8 cellular contexts compared by ENCODE assay signal in the genomic region with DNA sequence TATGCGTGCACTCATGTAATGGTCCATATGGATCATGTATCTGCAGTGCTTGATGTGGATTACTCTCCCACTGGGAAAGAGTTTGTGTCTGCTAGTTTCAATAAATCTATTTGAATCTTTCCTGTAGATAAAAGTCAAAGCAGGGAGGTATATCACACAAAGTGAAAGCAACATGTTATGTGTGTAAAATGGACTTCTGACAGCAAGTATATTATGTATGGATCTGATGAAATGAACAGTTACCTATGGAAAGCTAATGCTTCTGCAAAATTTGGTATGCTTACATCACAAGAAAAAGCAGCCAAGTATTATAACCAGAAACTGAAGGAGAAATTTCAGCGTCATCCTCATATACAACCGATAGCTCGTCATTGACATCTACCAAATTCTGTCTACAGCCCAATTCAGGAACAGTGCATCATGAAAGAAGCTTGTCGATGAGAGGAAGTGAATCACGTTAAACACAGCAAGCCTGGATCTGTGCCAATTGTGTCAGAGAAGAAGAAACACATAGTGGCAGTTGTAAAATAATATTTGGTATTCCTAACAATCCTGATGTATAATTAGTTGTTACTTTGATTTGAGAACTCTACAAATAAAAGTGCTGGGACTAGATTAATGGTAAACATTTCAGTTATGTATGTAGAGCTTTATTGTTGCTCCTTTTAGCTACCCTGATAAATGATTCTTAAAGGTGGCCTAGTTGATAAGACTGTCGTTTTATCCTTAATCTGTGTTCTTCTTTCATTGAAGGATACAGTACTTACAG. TPM values are rescaled to one million over a fixed set of nuclear protein-coding genes. Genes with fewer than 3 reads are reported as not detected.
DNase-seq lines count a peak whose midpoint lies in the region; ATAC-seq and TF ChIP-seq lines count a peak whose summit lies in the region.

No MANE protein-coding gene starts in this region.

- no peak for TF ChIP-seq CTCF in nephron (IDR thresholded peaks at IDR 0.05; ENCODE audit: unreplicated experiment in 3 of 3)

- peaks cover 51% of the 10 kb centered on the region for H3K4me1 Mint-ChIP-seq in nephron

- no peak for ATAC-seq in Right ventricle myocardium superior (ENCODE audit: poor library complexity)

- H3K36me3 Mint-ChIP-seq in nephron (ENCODE audit: low read depth): no peaks in the 10 kb centered on the region

- H3K27me3 Mint-ChIP-seq in nephron (ENCODE audit: low read depth): no peaks in the 10 kb centered on the region

- no peak overlapping the region for H3K4me3 Mint-ChIP-seq in nephron

- H3K27ac Mint-ChIP-seq in nephron: peak overlapping the region in 2 of 3 experiments; percentile 44 to 66

- intact Hi-C loops in Right ventricle myocardium superior (cut with DNase I): no loop called here

- peak; percentile 92 for DNase-seq in Daoy (ENCODE audit: low read depth)
- DNase-seq in NCI-H460 (ENCODE audit: extremely low read depth, low read depth): peak; percentile 59
- DNase-seq in activated T-helper 9 cell treated with anti-CD3 and anti-CD28 coated beads, Interleukin-2, amount 50 U/mL, for 16 hours (ENCODE audit: low read depth): peak; percentile 10
- no peak for DNase-seq in mesenteric fat pad (ENCODE audit: low spot score)
- no peak for DNase-seq in NCI-H2171 treated with DMSO at 0.1 percent for 48 hours (lab: John Stamatoyannopoulos, UW)
- DNase-seq in Right ventricle myocardium superior: no peak
- no peak for DNase-seq in C1 segment of cervical spinal cord (lab: John Stamatoyannopoulos, UW)

- H3K9me3 Mint-ChIP-seq in nephron: no peaks in the 10 kb centered on the region

RNA-seq across cellular contexts. Expression of a gene that starts 14.2 kb away (rescaled TPM):
- total RNA-seq in Daoy (2014; rRNA removed; shearing (Covaris generic)): 67.9 and 69.7 TPM in 2 replicates
- total RNA-seq in NCI-H460 (2014; rRNA removed; shearing (Covaris generic)): 30.6 and 33.6 TPM in 2 replicates
- polyA plus RNA-seq in NCI-H460 (2014; cell fraction: nucleus; rRNA removed): 18.1 and 27.4 TPM in 2 replicates
- total RNA-seq in mesenteric fat pad: 70.8 TPM
- 88.8 TPM for total RNA-seq in Right ventricle myocardium superior

Comparison
In these comparisons a context has a peak if more than half of its experiments do, and no peak if none do; other contexts are left out.
1. DNase-seq: peak in Daoy (single experiment), NCI-H460 (single experiment) and activated T-helper 9 cell treated with anti-CD3 and anti-CD28 coated beads, Interleukin-2, amount 50 U/mL, for 16 hours (single experiment); none in mesenteric fat pad (single experiment), NCI-H2171 treated with DMSO at 0.1 percent for 48 hours (single experiment), Right ventricle myocardium superior (single experiment) and C1 segment of cervical spinal cord (0 of 14).